ENCODE assay signal across 9 cellular contexts in genomic region chr3:194768586-194768985, GRCh38.
DNase-seq lines count a peak whose midpoint lies in the region; ATAC-seq and TF ChIP-seq lines count a peak whose summit lies in the region.
"Had no signal": no experiment of that assay in that cellular context is flagged by ENCODE, and none has a peak within 500 bp of the region (broad histone marks: within the 10 kb centered on the region; RNA-seq: fewer than 3 reads in every experiment).

No MANE protein-coding gene starts in this region.

- H3K36me3 ChIP-seq in DOHH2 (ENCODE audit: control insufficient read depth, low read length) (no peaks in the 10 kb centered on the region), OCI-LY7 (ENCODE audit: insufficient read depth, low read length) (no peaks in the 10 kb centered on the region), esophagus muscularis mucosa (no peaks in the 10 kb centered on the region), rectal smooth muscle tissue (ENCODE audit: control insufficient read depth, insufficient read depth, low read length) (no peaks in the 10 kb centered on the region)
- H3K36me3 ChIP-seq: HAP-1, pancreas had no signal

- H3K4me2 ChIP-seq in DOHH2 (ENCODE audit: low read length) = peak overlapping the region; percentile 52
- H3K4me2 ChIP-seq in OCI-LY7 (ENCODE audit: low read length) = peak overlapping the region; percentile 51; the same call in 1 of the 2 replicates

- 85% methylated on average over 10 of the region's 10 CpGs for WGBS in esophagus muscularis mucosa

- DNase-seq in OCI-LY7 (ENCODE audit: low spot score) (no peak), esophagus muscularis mucosa (ENCODE audit: extremely low spot score) (no peak), NCI-H524 treated with DMSO at 0.1 percent for 48 hours (lab: John Stamatoyannopoulos, UW) (no peak)

- H3K4me3 ChIP-seq in DOHH2 (ENCODE audit: low read length) (peak overlapping the region; percentile 45), OCI-LY7 (ENCODE audit: low read depth, low read length, poor library complexity, severe bottlenecking) (no peak overlapping the region), esophagus muscularis mucosa (peak overlapping the region; percentile 45 to 57 (median 47)), rectal smooth muscle tissue (ENCODE audit: low read length) (peak overlapping the region; percentile 56)

- H3K79me2 ChIP-seq in DOHH2 (ENCODE audit: control insufficient read depth, low read length) (no peaks in the 10 kb centered on the region), OCI-LY7 (ENCODE audit: insufficient read depth, low read depth, low read length) (no peaks in the 10 kb centered on the region)

- H3K27me3 ChIP-seq in DOHH2 (ENCODE audit: control insufficient read depth, low read length) = peaks cover 25% of the 10 kb centered on the region
- no peaks in the 10 kb centered on the region for H3K27me3 ChIP-seq in esophagus muscularis mucosa
- no peaks in the 10 kb centered on the region for H3K27me3 ChIP-seq in rectal smooth muscle tissue (ENCODE audit: control insufficient read depth, insufficient read depth, low read length)
- H3K27me3 ChIP-seq: pancreas had no signal

- H4K20me1 ChIP-seq in DOHH2 (ENCODE audit: control insufficient read depth, insufficient read depth, low read depth, low read length) = no peaks in the 10 kb centered on the region
- no peaks in the 10 kb centered on the region for H4K20me1 ChIP-seq in OCI-LY7 (ENCODE audit: insufficient read depth, low read length)

- peak overlapping the region; percentile 62; the same call in 1 of the 2 replicates for H2AFZ ChIP-seq in OCI-LY7 (ENCODE audit: low read length)

- no peaks in the 10 kb centered on the region for H3F3A ChIP-seq in DOHH2 (ENCODE audit: control insufficient read depth, insufficient read depth)

- TF ChIP-seq POLR2A in esophagus muscularis mucosa (IDR thresholded peaks at IDR 0.05; ENCODE audit: low read depth) = no peak

- CTCF ChIA-PET in OCI-LY7 (lab: Charles Lee; ENCODE audit: unreplicated experiment) = no interaction called here

- H3K9me2 ChIP-seq in DOHH2 (replicated peaks; ENCODE audit: control insufficient read depth, low read length) = no peaks in the 10 kb centered on the region
- H3K9me2 ChIP-seq in OCI-LY7 (ENCODE audit: insufficient read depth, low read length) = no peaks in the 10 kb centered on the region

- H3K9ac ChIP-seq in rectal smooth muscle tissue (ENCODE audit: low read length) = no peak overlapping the region

- ATAC-seq in HG03095 (IDR thresholded peaks at IDR 0.05; ENCODE audit: unreplicated experiment) (no peak), GM18502 (IDR thresholded peaks at IDR 0.05; ENCODE audit: poor library complexity, unreplicated experiment) (no peak)

- no peak for TF ChIP-seq EP300 in esophagus muscularis mucosa (IDR thresholded peaks at IDR 0.05)

- TF ChIP-seq CTCF in DOHH2 (IDR thresholded peaks at IDR 0.05; ENCODE audit: low read depth, low read length, poor library complexity, severe bottlenecking) (no peak), OCI-LY7 (conservative IDR thresholded peaks at IDR 0.05; ENCODE audit: low read length) (no peak), esophagus muscularis mucosa (IDR thresholded peaks at IDR 0.05) (no peak)

- H3K9me3 ChIP-seq in DOHH2 (ENCODE audit: control insufficient read depth, insufficient read depth, low read length) = no peaks in the 10 kb centered on the region
- H3K9me3 ChIP-seq in OCI-LY7 (ENCODE audit: low read length) = no peaks in the 10 kb centered on the region
- no peaks in the 10 kb centered on the region for H3K9me3 ChIP-seq in esophagus muscularis mucosa
- H3K9me3 ChIP-seq: HAP-1, pancreas had no signal

- POLR2A ChIA-PET in OCI-LY7 (lab: Charles Lee) = interaction anchor here (0.6 to 1.3 kb wide), 4 partner anchors 12 to 331 kb away, joined by 3 to 7 read pairs (median 3); no protein-coding TSS in a partner anchor

- intact Hi-C loops in OCI-LY7 (cut with micrococcal nuclease; ENCODE audit: unreplicated experiment) = loop anchor here (5.0 kb wide), 1 partner anchor 281 kb away; the partner anchor contains the start of gene ATP13A3
- intact Hi-C loops in esophagus muscularis mucosa (cut with DNase I) = no loop called here

- no TSS peak for BruUV-seq in OCI-LY7 (replicated peaks; lab: Mats Ljungman, UMichigan)

- H3K4me1 ChIP-seq in DOHH2 (ENCODE audit: control insufficient read depth, low read length) = peaks cover 16% of the 10 kb centered on the region
- peaks cover 15% of the 10 kb centered on the region for H3K4me1 ChIP-seq in OCI-LY7 (ENCODE audit: insufficient read depth, low read length, poor library complexity, severe bottlenecking)
- peaks cover 21 to 35% (median 32%) of the 10 kb centered on the region in 4 donors for H3K4me1 ChIP-seq in esophagus muscularis mucosa
- peaks cover 7% of the 10 kb centered on the region for H3K4me1 ChIP-seq in rectal smooth muscle tissue (ENCODE audit: control insufficient read depth, insufficient read depth, low read length)

- H3K27ac ChIP-seq in DOHH2 (ENCODE audit: low read depth, low read length) (no peak overlapping the region), OCI-LY7 (ENCODE audit: low read depth, low read length, poor library complexity, severe bottlenecking) (no peak overlapping the region), esophagus muscularis mucosa (replicated peaks in 1 of 4) (peak overlapping the region; percentile 26 to 68 (median 46)), rectal smooth muscle tissue (ENCODE audit: low read depth, low read length) (no peak overlapping the region)

Comparison
In these comparisons a context has a peak if more than half of its experiments do, and no peak if none do; other contexts are left out.
1. H3K27ac ChIP-seq: peak in esophagus muscularis mucosa (4 of 4); none in DOHH2 (single experiment), OCI-LY7 (single experiment) and rectal smooth muscle tissue (single experiment).